ENCODE assay signal across 1 cellular context in the genomic region with DNA sequence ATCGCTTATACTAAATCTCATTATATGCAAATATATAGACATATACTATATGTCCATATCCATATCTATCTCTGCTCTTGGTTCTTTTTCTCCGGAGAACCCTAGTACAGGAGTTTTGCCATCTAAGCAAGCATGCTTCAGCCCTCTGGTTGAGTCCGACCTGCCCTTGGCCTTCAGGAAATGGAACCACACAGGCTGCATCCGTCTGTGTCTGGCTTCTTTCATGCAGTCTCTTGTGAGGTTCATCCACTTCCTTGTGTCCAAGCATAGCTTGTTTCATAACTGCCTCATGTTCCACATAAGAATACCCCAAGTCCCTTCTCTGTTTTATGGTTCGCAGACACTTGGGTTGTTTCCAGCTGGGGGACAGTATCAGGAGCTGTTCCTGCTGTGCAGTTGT.
TF ChIP-seq lines count a peak whose summit lies in the region.

No MANE protein-coding gene starts in this region.

TF ChIP-seq in HEK293T, 16 proteins besides CTCF, POLR2A, EP300 and RAD21:
- TF ChIP-seq TARDBP (IDR thresholded peaks at IDR 0.05) (no peak), L3MBTL2 (conservative IDR thresholded peaks at IDR 0.05) (no peak), LEF1 (IDR thresholded peaks at IDR 0.05; ENCODE audit: borderline replicate concordance) (no peak), ZNF384 (IDR thresholded peaks at IDR 0.05) (no peak), FOXA1 (IDR thresholded peaks at IDR 0.05) (no peak), ARNT (IDR thresholded peaks at IDR 0.05) (no peak)
